8 cellular contexts compared by ENCODE assay signal in genomic region chr10:116274141-116274861, GRCh38. TPM values are rescaled to one million over a fixed set of nuclear protein-coding genes. Genes with fewer than 3 reads are reported as not detected.
DNase-seq lines count a peak whose midpoint lies in the region; ATAC-seq and TF ChIP-seq lines count a peak whose summit lies in the region.

No MANE protein-coding gene starts in this region.

- H3K4me1 Mint-ChIP-seq in MCF 10A (ENCODE audit: insufficient read depth, unreplicated experiment) = peaks cover 10% of the 10 kb centered on the region

- CTCF ChIA-PET in MCF 10A (lab: Yijun Ruan, JAX) = interaction anchor here (0.7 to 1.4 kb wide), 4 partner anchors 13 to 481 kb away, joined by 3 to 7 read pairs (median 4); no protein-coding TSS in a partner anchor

- intact Hi-C loops in Right ventricle myocardium inferior (cut with DNase I) = no loop called here
- intact Hi-C loops in MCF 10A (cut with micrococcal nuclease) = no loop called here
- intact Hi-C loops in aorta (cut with DNase I) = loop anchor here in 1 of 2 donors (10.0 kb wide), 1 partner anchor 310 kb away; no protein-coding TSS in a partner anchor

- peak overlapping the region in 1 of 2 experiments; percentile 86 for H3K18ac ChIP-seq in mesenchymal stem cell (ENCODE audit: low read depth in 1 of 2, low read length in 2 of 2)

- H3K9me3 ChIP-seq in cardiac muscle cell (ENCODE audit: low read depth) (no peaks in the 10 kb centered on the region), mesenchymal stem cell (ENCODE audit: control insufficient read depth, low read length) (no peaks in the 10 kb centered on the region), aorta (ENCODE audit: control insufficient read depth, low read length) (no peaks in the 10 kb centered on the region)

- H3K27me3 ChIP-seq in cardiac muscle cell (peaks cover 92% of the 10 kb centered on the region), mesenchymal stem cell (ENCODE audit: control insufficient read depth in 1 of 2, insufficient read depth in 1 of 2, low read length in 2 of 2) (peaks cover 0 to 18% of the 10 kb centered on the region in 2 experiments), aorta (ENCODE audit: control insufficient read depth in 1 of 2, insufficient read depth in 2 of 2, low read length in 1 of 2) (no peaks in the 10 kb centered on the region)

- H3K9me3 Mint-ChIP-seq in MCF 10A (ENCODE audit: unreplicated experiment) = no peaks in the 10 kb centered on the region

- no peak overlapping the region for H4K8ac ChIP-seq in mesenchymal stem cell (ENCODE audit: low read length)

- peak overlapping the region; percentile 77 for H2AFZ ChIP-seq in mesenchymal stem cell (ENCODE audit: low read depth, low read length)

- H3K4me3 Mint-ChIP-seq in MCF 10A (ENCODE audit: unreplicated experiment) = peak overlapping the region; percentile 68

- H3K4me1 ChIP-seq in cardiac muscle cell (ENCODE audit: low read depth) = no peaks in the 10 kb centered on the region
- peaks cover 10% of the 10 kb centered on the region for H3K4me1 ChIP-seq in mesenchymal stem cell (ENCODE audit: control insufficient read depth, insufficient read depth, low read depth, low read length)
- no peaks in the 10 kb centered on the region for H3K4me1 ChIP-seq in aorta (ENCODE audit: control insufficient read depth in 1 of 2, insufficient read depth in 2 of 2, low read length in 2 of 2)

- peaks cover 23% of the 10 kb centered on the region for H3K27me3 Mint-ChIP-seq in MCF 10A (ENCODE audit: insufficient read depth, unreplicated experiment)

- no peak for ATAC-seq in Right ventricle myocardium inferior
- ATAC-seq in aorta (ENCODE audit: low FRiP score) = no peak
- no peak for ATAC-seq in GM21825 (IDR thresholded peaks at IDR 0.05; ENCODE audit: unreplicated experiment)
- ATAC-seq in HG03135 (IDR thresholded peaks at IDR 0.05; ENCODE audit: unreplicated experiment) = no peak
- no peak for ATAC-seq in GM21447 (IDR thresholded peaks at IDR 0.05; ENCODE audit: unreplicated experiment)

- H3K4me2 ChIP-seq in mesenchymal stem cell (ENCODE audit: low read length, poor library complexity, severe bottlenecking) = peak overlapping the region; percentile 98

- H3K79me1 ChIP-seq in mesenchymal stem cell (replicated peaks; ENCODE audit: low read length, poor library complexity, severe bottlenecking) = peaks cover 6% of the 10 kb centered on the region

- H3K36me3 ChIP-seq in cardiac muscle cell (no peaks in the 10 kb centered on the region), mesenchymal stem cell (ENCODE audit: control insufficient read depth in 1 of 2, insufficient read depth in 2 of 2, low read depth in 1 of 2, low read length in 2 of 2) (peaks cover 0 to 5% of the 10 kb centered on the region in 2 experiments), aorta (ENCODE audit: control insufficient read depth in 1 of 2, insufficient read depth in 2 of 2, low read length in 1 of 2) (no peaks in the 10 kb centered on the region)

- no peak overlapping the region for H4K91ac ChIP-seq in mesenchymal stem cell (ENCODE audit: low read length)

- H3K36me3 Mint-ChIP-seq in MCF 10A (ENCODE audit: insufficient read depth, unreplicated experiment) = no peaks in the 10 kb centered on the region

- H3K4me3 ChIP-seq in cardiac muscle cell (peak overlapping the region; percentile 45), mesenchymal stem cell (ENCODE audit: insufficient read depth in 1 of 2, low read depth in 1 of 2, low read length in 2 of 2) (peak overlapping the region; percentile 79 to 81), aorta (ENCODE audit: low read length in 2 of 2) (peak overlapping the region; percentile 2 to 68)

- no peak overlapping the region for H3K27ac Mint-ChIP-seq in MCF 10A (ENCODE audit: low read depth, unreplicated experiment)

- H2BK12ac ChIP-seq in mesenchymal stem cell (ENCODE audit: low read length in 2 of 2) = no peak overlapping the region

- no peak for TF ChIP-seq CTCF in cardiac muscle cell (IDR thresholded peaks at IDR 0.05; ENCODE audit: low read depth, low read length)
- TF ChIP-seq CTCF in MCF 10A (IDR thresholded peaks at IDR 0.05; ENCODE audit: unreplicated experiment) = no peak

- H3K27ac ChIP-seq in cardiac muscle cell (no peak overlapping the region), mesenchymal stem cell (ENCODE audit: low read length, poor library complexity, severe bottlenecking) (no peak overlapping the region), aorta (ENCODE audit: low read depth in 1 of 2, low read length in 2 of 2) (no peak overlapping the region)

- no peak overlapping the region for H2BK120ac ChIP-seq in mesenchymal stem cell (ENCODE audit: low read depth, low read length)

- POLR2A ChIA-PET in MCF 10A (lab: Yijun Ruan, JAX) = no interaction called here

- peak overlapping the region; percentile 48 for H2BK5ac ChIP-seq in mesenchymal stem cell (ENCODE audit: low read depth, low read length, poor library complexity, severe bottlenecking)

- no peak overlapping the region for H3K4ac ChIP-seq in mesenchymal stem cell (ENCODE audit: low read depth in 1 of 2, low read length in 2 of 2)

- no peak overlapping the region for H3K14ac ChIP-seq in mesenchymal stem cell (ENCODE audit: low read length in 2 of 2)

- no peak overlapping the region for H2AK5ac ChIP-seq in mesenchymal stem cell (ENCODE audit: low read length, severe bottlenecking)

- peak overlapping the region; percentile 73 for H3K9ac ChIP-seq in mesenchymal stem cell (ENCODE audit: low read length)

- peak overlapping the region in 1 of 2 experiments; percentile 73 for H3K23ac ChIP-seq in mesenchymal stem cell (ENCODE audit: low read length in 2 of 2)

- DNase-seq in cardiac muscle cell (ENCODE audit: low read depth in 1 of 2, low spot score in 1 of 2) (peak in 1 of 2 donors; percentile 45), Right ventricle myocardium inferior (ENCODE audit: missing footprints) (no peak), MCF 10A (ENCODE audit: unreplicated experiment) (no peak), mesenchymal stem cell (peak; percentile 55), aorta (peak in 1 of 2 donors; percentile 75)

- WGBS in mesenchymal stem cell = 0% methylated on average over 43 of the region's 46 CpGs
- WGBS in aorta, 2 donors = 2% methylated on average over 46 of the region's 46 CpGs

- H2BK15ac ChIP-seq in mesenchymal stem cell (ENCODE audit: low read depth, poor library complexity, severe bottlenecking) = no peak overlapping the region

- no TSS peak for BruUV-seq in MCF 10A (replicated peaks; lab: Mats Ljungman, UMichigan)

RNA-seq across cellular contexts. Expression of gene GFRA1, which starts 1.3 kb away (rescaled TPM):
- total RNA-seq in cardiac muscle cell (5.0 and 5.1 TPM in 2 replicates), Right ventricle myocardium inferior (7.3 TPM), MCF 10A (2022) (not detected in 2 replicates), aorta (10 to 100 TPM; 10.3 to 27.1 TPM)
- polyA plus RNA-seq in cardiac muscle cell (1.7 and 3.4 TPM in 2 replicates), aorta (under 1 TPM; under 0.01 to 0.15 TPM)
- 8.0 TPM for polyA plus RNA-seq in mesenchymal stem cell (2013, experiment 1 of 2)
- polyA plus RNA-seq in mesenchymal stem cell (2013, experiment 2 of 2) = 7.6 TPM

RNA-seq across cellular contexts. Expression of gene CCDC172, which starts 49.9 kb away (rescaled TPM):
- total RNA-seq in cardiac muscle cell (not detected in 2 replicates), Right ventricle myocardium inferior (not detected), MCF 10A (2022) (not detected in 2 replicates), aorta (not detected)
- polyA plus RNA-seq in cardiac muscle cell (not detected in 2 replicates), aorta (not detected)
- polyA plus RNA-seq in mesenchymal stem cell (2013, experiment 1 of 2) = not detected
- polyA plus RNA-seq in mesenchymal stem cell (2013, experiment 2 of 2) = not detected
